In the genomic region with DNA sequence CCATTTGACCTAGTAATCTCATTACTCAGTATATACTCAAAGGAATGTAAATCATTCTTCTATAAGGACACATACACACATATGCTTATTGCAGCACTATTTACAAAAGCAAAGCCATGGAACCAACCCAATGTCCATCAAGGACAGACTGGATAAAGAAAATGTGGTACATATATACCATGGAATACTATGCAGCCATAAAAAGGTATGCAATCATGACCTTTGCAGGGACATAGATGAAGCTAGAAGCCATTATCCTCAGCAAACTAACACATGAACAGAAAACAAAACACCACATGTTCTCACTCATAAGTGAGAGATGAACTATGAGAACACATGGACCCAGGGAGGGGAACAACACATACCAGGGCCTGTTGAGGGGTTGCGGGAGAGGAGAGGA, we compare ENCODE assay signal across 29 cellular contexts.
"Had no signal": no experiment of that assay in that cellular context is flagged by ENCODE, and none has a peak within 500 bp of the region (broad histone marks: within the 10 kb centered on the region; RNA-seq: fewer than 3 reads in every experiment).

No MANE protein-coding gene starts in this region.

- H3K9me3 ChIP-seq: colonic mucosa, gastrocnemius medialis had no signal

- DNase-seq: activated CD4-positive, alpha-beta memory T cell treated with anti-CD3 and anti-CD28 coated beads for 36 hours; activated CD4-positive, alpha-beta T cell treated with anti-CD3 and anti-CD28 coated beads for 36 hours; activated CD4-positive, alpha-beta T cell treated with anti-CD3 and anti-CD28 coated beads, Interleukin-2, amount 10 ng/mL, durations not matched to agents 24 days and 14 days; activated CD4-positive, CD25-positive, alpha-beta regulatory T cell; activated CD4-positive, CD25-positive, alpha-beta regulatory T cell treated with anti-CD3 and anti-CD28 coated beads, Interleukin-2, amount 50 U/mL, for 72 hours; activated CD8-positive, alpha-beta memory T cell treated with anti-CD3 and anti-CD28 coated beads, Interleukin-2, amount 10 ng/mL, durations not matched to agents 7 days and 5 days; activated CD8-positive, alpha-beta memory T cell treated with anti-CD3 and anti-CD28 coated beads, Interleukin-2, amount 50 U/mL, for 4 hours; activated CD8-positive, alpha-beta T cell treated with anti-CD3 and anti-CD28 coated beads, Interleukin-2, amount 10 ng/mL, durations not matched to agents 7 days and 5 days; activated gamma-delta T cell; activated naive CD4-positive, alpha-beta T cell; activated naive CD4-positive, alpha-beta T cell treated with anti-CD3 and anti-CD28 coated beads, Interleukin-2, amount 50 U/mL, for 16 hours; activated T-cell treated with anti-CD3 and anti-CD28 coated beads, Interleukin-2, amount 50 U/mL, for 1 hour; activated T-cell treated with anti-CD3 and anti-CD28 coated beads, Interleukin-2, amount 50 U/mL, for 72 hours; amniotic stem cell; anterior cingulate cortex; central memory CD4-positive, alpha-beta T cell; cerebellar nuclear complex; colonic mucosa; effector CD8-positive, alpha-beta T cell; erythroblast; gastrocnemius medialis; glutamatergic neuron; heart left ventricle; T-helper 2 cell had no signal

- H3K27me3 ChIP-seq: cardiac muscle cell, colonic mucosa, esophagus muscularis mucosa, foreskin keratinocyte, gastrocnemius medialis, heart left ventricle had no signal

- ATAC-seq: activated CD4-positive, alpha-beta T cell treated with anti-CD3 and anti-CD28 coated beads for 36 hours; activated CD8-positive, alpha-beta memory T cell treated with anti-CD3 and anti-CD28 coated beads, Interleukin-2, amount 10 ng/mL, durations not matched to agents 7 days and 5 days; activated CD8-positive, alpha-beta T cell treated with anti-CD3 and anti-CD28 coated beads, Interleukin-2, amount 10 ng/mL, durations not matched to agents 7 days and 5 days; activated T-cell treated with anti-CD3 and anti-CD28 coated beads, Interleukin-2, amount 50 U/mL, for 72 hours; foreskin keratinocyte; gastrocnemius medialis; heart left ventricle had no signal

- FAIRE-seq: astrocyte, endometrium had no signal

- H3K36me3 ChIP-seq: cardiac muscle cell, colonic mucosa had no signal

- H3K4me3 ChIP-seq: cardiac muscle cell, colonic mucosa, esophagus muscularis mucosa, gastrocnemius medialis, heart left ventricle had no signal

- H3K4me1 ChIP-seq: colonic mucosa, foreskin keratinocyte, gastrocnemius medialis, heart left ventricle had no signal

- H3K27ac ChIP-seq: cardiac muscle cell, colonic mucosa, esophagus muscularis mucosa, foreskin keratinocyte, gastrocnemius medialis, heart left ventricle had no signal
